In the genomic region with DNA sequence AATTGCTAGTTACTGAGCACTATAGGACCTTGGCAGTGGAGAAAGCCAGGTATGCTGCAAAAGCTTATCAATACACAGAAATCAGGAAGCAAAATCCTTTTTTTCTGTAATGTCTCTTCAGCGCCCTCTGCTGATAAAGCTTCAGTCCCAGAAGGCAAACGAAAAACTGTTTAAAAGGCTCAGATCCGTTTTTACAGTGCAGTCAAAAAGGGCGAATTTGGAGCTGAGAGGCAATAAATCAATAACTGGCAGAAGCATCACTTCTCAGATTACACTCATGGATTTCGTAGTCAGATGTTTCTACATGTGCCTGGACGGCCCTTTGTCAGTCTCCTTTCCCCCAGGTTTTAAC, we compare ENCODE assay signal across 1 cellular context.
TF ChIP-seq lines count a peak whose summit lies in the region.

No MANE protein-coding gene starts in this region.

TF ChIP-seq in HepG2, 621 proteins besides CTCF, POLR2A, EP300 and RAD21 (continued from another document):
- TF ChIP-seq, protein P1, sequence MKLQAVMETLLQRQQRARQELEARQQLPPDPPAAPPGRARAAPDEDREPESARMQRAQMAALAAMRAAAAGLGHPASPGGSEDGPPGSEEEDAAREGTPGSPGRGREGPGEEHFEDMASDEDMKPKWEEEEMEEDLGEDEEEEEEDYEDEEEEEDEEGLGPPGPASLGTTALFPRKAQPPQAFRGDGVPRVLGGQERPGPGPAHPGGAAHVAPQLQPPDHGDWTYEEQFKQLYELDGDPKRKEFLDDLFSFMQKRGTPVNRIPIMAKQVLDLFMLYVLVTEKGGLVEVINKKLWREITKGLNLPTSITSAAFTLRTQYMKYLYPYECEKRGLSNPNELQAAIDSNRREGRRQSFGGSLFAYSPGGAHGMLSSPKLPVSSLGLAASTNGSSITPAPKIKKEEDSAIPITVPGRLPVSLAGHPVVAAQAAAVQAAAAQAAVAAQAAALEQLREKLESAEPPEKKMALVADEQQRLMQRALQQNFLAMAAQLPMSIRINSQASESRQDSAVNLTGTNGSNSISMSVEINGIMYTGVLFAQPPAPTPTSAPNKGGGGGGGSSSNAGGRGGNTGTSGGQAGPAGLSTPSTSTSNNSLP (IDR thresholded peaks at IDR 0.05; ENCODE audit: low read depth, low read length) = peak; percentile 48; the same call in 1 of the 2 replicates
- TF ChIP-seq NFATC3 (CRISPR knock-in tag; IDR thresholded peaks at IDR 0.05) (no peak), GMEB2 (CRISPR knock-in tag; IDR thresholded peaks at IDR 0.05; ENCODE audit: low read depth) (no peak), NR3C1 (CRISPR knock-in tag; IDR thresholded peaks at IDR 0.05) (no peak), TBX3 (IDR thresholded peaks at IDR 0.05; ENCODE audit: borderline replicate concordance) (no peak)
